In genomic region chr21:42694751-42695150, GRCh38 we compare ENCODE assay signal across 27 cellular contexts.
"Had no signal": no experiment of that assay in that cellular context is flagged by ENCODE, and none has a peak within 500 bp of the region (broad histone marks: within the 10 kb centered on the region; RNA-seq: fewer than 3 reads in every experiment).

No MANE protein-coding gene starts in this region.

- H3K4me1 ChIP-seq: breast epithelium had no signal

- H3K27me3 ChIP-seq: breast epithelium, MG63 had no signal

- H3K4me3 ChIP-seq: breast epithelium, MG63, SK-N-MC had no signal

- H3K27ac ChIP-seq: SK-N-MC, VCaP had no signal

- ATAC-seq: activated CD8-positive, alpha-beta memory T cell treated with anti-CD3 and anti-CD28 coated beads, Interleukin-2, amount 10 ng/mL, durations not matched to agents 7 days and 5 days; Panc1; Right ventricle myocardium inferior had no signal

- H3K9me3 ChIP-seq: breast epithelium, MG63 had no signal

- DNase-seq: activated CD4-positive, alpha-beta T cell treated with anti-CD3 and anti-CD28 coated beads for 4 hours; activated CD4-positive, alpha-beta T cell treated with anti-CD3 and anti-CD28 coated beads, Interleukin-2, amount 50 U/mL, for 4 hours; activated CD8-positive, alpha-beta memory T cell treated with anti-CD3 and anti-CD28 coated beads, Interleukin-2, amount 10 ng/mL, durations not matched to agents 7 days and 5 days; activated gamma-delta T cell; activated naive CD4-positive, alpha-beta T cell treated with anti-CD3 and anti-CD28 coated beads, Interleukin-2, amount 10 ng/mL, durations not matched to agents 7 days and 5 days; activated naive CD8-positive, alpha-beta T cell treated with anti-CD3 and anti-CD28 coated beads for 36 hours; activated T-cell treated with anti-CD3 and anti-CD28 coated beads, Interleukin-2, amount 50 U/mL, for 24 hours; MG63; MV-4-11; NCI-H1092 treated with DMSO at 0.1 percent for 48 hours; NCI-H1417 treated with DMSO at 0.1 percent for 48 hours; NCI-H1694; NCI-H2029; NCI-H2107; NCI-H2171 treated with DMSO at 0.1 percent for 48 hours; NCI-H226; NCI-H510A treated with DMSO at 0.1 percent for 48 hours; NCI-H69; NK-92 treated with Interleukin-12 subunit alpha and Interleukin-12 subunit beta, amount 100 ng/mL, for 24 hours; OCI-M1; RPMI8226; T-helper 1 cell had no signal

- H3K36me3 ChIP-seq: breast epithelium, MG63 had no signal
